Comparison of ENCODE assay signal across 27 cellular contexts in genomic region chr1:115640384-115640783, GRCh38. TPM values are rescaled to one million over a fixed set of nuclear protein-coding genes. Genes with fewer than 3 reads are reported as not detected.
A peak's percentile ranks its signal among the peaks of the same experiment; 100 is the strongest.
DNase-seq lines count a peak whose midpoint lies in the region; ATAC-seq and TF ChIP-seq lines count a peak whose summit lies in the region.
"Had no signal": no experiment of that assay in that cellular context is flagged by ENCODE, and none has a peak within 500 bp of the region (broad histone marks: within the 10 kb centered on the region; RNA-seq: fewer than 3 reads in every experiment).

No MANE protein-coding gene starts in this region.

- peaks cover 12 to 15% of the 10 kb centered on the region in 2 donors for H3K27me3 Mint-ChIP-seq in CD4-positive, alpha-beta memory T cell
- H3K27me3 Mint-ChIP-seq in chondrocyte (ENCODE audit: low read depth) = peaks cover 12% of the 10 kb centered on the region
- peaks cover 29 to 51% (median 42%) of the 10 kb centered on the region in 5 donors for H3K27me3 Mint-ChIP-seq in naive thymus-derived CD4-positive, alpha-beta T cell

- TF ChIP-seq EP300 in suprapubic skin (IDR thresholded peaks at IDR 0.05) = no peak

- peaks cover 10 to 18% (median 13%) of the 10 kb centered on the region in 4 donors for H3K4me1 Mint-ChIP-seq in CD4-positive, alpha-beta memory T cell
- peaks cover 14% of the 10 kb centered on the region for H3K4me1 Mint-ChIP-seq in chondrocyte (ENCODE audit: low read depth)
- H3K4me1 Mint-ChIP-seq in naive thymus-derived CD4-positive, alpha-beta T cell = peaks cover 10 to 18% (median 14%) of the 10 kb centered on the region in 7 donors

- H3K9me3 ChIP-seq in CD4-positive, alpha-beta memory T cell (ENCODE audit: control insufficient read depth in 1 of 2, low read length in 2 of 2) = no peaks in the 10 kb centered on the region
- peaks cover 0 to 11% (median 0%) of the 10 kb centered on the region in 3 experiments for H3K9me3 ChIP-seq in naive thymus-derived CD4-positive, alpha-beta T cell (ENCODE audit: control insufficient read depth in 2 of 3, low read length in 3 of 3)
- peaks cover 3% of the 10 kb centered on the region for H3K9me3 ChIP-seq in suprapubic skin
- H3K9me3 ChIP-seq: colonic mucosa, thyroid gland had no signal

- WGBS in suprapubic skin = 73% methylated on average over 1 of the region's 1 CpG

- POLR2A ChIA-PET in CD4-positive, alpha-beta memory T cell (lab: Charles Lee; ENCODE audit: partially characterized antibody) = no interaction called here
- POLR2A ChIA-PET in naive thymus-derived CD4-positive, alpha-beta T cell (lab: Charles Lee) = no interaction called here

- H3K4me3 ChIP-seq in CD4-positive, alpha-beta memory T cell (ENCODE audit: low read length in 2 of 2) = no peak overlapping the region
- no peak overlapping the region for H3K4me3 ChIP-seq in naive thymus-derived CD4-positive, alpha-beta T cell (ENCODE audit: low read length)
- no peak overlapping the region for H3K4me3 ChIP-seq in suprapubic skin
- H3K4me3 ChIP-seq: colonic mucosa, esophagus muscularis mucosa, Peyer's patch, thyroid gland had no signal

- intact Hi-C loops in CD4-positive, alpha-beta memory T cell (cut with micrococcal nuclease) = no loop called here
- intact Hi-C loops in naive thymus-derived CD4-positive, alpha-beta T cell (cut with micrococcal nuclease) = loop anchor here in 1 of 2 donors (5.0 to 10.0 kb wide), 2 partner anchors 864 to 883 kb away; partner anchors contain the start of gene CSDE1

- TF ChIP-seq CTCF in GM13976 (IDR thresholded peaks at IDR 0.05; ENCODE audit: borderline replicate concordance, control extremely low read depth, extremely low read depth, insufficient read depth, missing control alignments) (no peak), chondrocyte (IDR thresholded peaks at IDR 0.05) (no peak), suprapubic skin (IDR thresholded peaks at IDR 0.05) (no peak)

- H3K36me3 ChIP-seq in CD4-positive, alpha-beta memory T cell (ENCODE audit: insufficient read depth, low read length) = no peaks in the 10 kb centered on the region
- H3K36me3 ChIP-seq in naive thymus-derived CD4-positive, alpha-beta T cell (ENCODE audit: control insufficient read depth in 2 of 3, insufficient read depth in 3 of 3, low read length in 3 of 3) = no peaks in the 10 kb centered on the region
- no peaks in the 10 kb centered on the region for H3K36me3 ChIP-seq in suprapubic skin
- H3K36me3 ChIP-seq: colonic mucosa, esophagus muscularis mucosa, Peyer's patch, thyroid gland had no signal

- TF ChIP-seq POLR2A in suprapubic skin (IDR thresholded peaks at IDR 0.05) = no peak

- no peak overlapping the region for H3K27ac ChIP-seq in CD4-positive, alpha-beta memory T cell (ENCODE audit: low read depth, low read length)
- H3K27ac ChIP-seq in naive thymus-derived CD4-positive, alpha-beta T cell (ENCODE audit: low read depth, low read length) = no peak overlapping the region
- H3K27ac ChIP-seq in suprapubic skin = no peak overlapping the region
- H3K27ac ChIP-seq: colonic mucosa, esophagus muscularis mucosa, foreskin keratinocyte, HL-60, Peyer's patch, thyroid gland had no signal

- H3K27me3 ChIP-seq in CD4-positive, alpha-beta memory T cell (ENCODE audit: insufficient read depth, low read length) = no peaks in the 10 kb centered on the region
- H3K27me3 ChIP-seq in naive thymus-derived CD4-positive, alpha-beta T cell (ENCODE audit: control insufficient read depth in 2 of 2, insufficient read depth in 2 of 2, low read length in 2 of 2) = peaks cover 0 to 4% of the 10 kb centered on the region in 2 donors
- H3K27me3 ChIP-seq in suprapubic skin = no peaks in the 10 kb centered on the region
- H3K27me3 ChIP-seq: colonic mucosa, esophagus muscularis mucosa, foreskin keratinocyte, Peyer's patch, thyroid gland had no signal

- peaks cover 13% of the 10 kb centered on the region for H3K4me1 ChIP-seq in CD4-positive, alpha-beta memory T cell (ENCODE audit: insufficient read depth, low read length)
- peaks cover 0 to 7% of the 10 kb centered on the region in 2 donors for H3K4me1 ChIP-seq in naive thymus-derived CD4-positive, alpha-beta T cell (ENCODE audit: control insufficient read depth in 2 of 2, insufficient read depth in 2 of 2, low read length in 2 of 2)
- H3K4me1 ChIP-seq in suprapubic skin = peaks cover 23% of the 10 kb centered on the region

- no peak for DNase-seq in CD4-positive, alpha-beta memory T cell
- DNase-seq in GM13976 (ENCODE audit: low spot score) (peak; percentile 3), chondrocyte (ENCODE audit: low spot score) (no peak), activated gamma-delta T cell (lab: John Stamatoyannopoulos, UW) (no peak), RKO (ENCODE audit: low spot score) (no peak), suprapubic skin (ENCODE audit: low spot score in 2 of 2) (no peak)
- DNase-seq in naive thymus-derived CD4-positive, alpha-beta T cell = no peak
- DNase-seq: activated CD4-positive, CD25-positive, alpha-beta regulatory T cell treated with anti-CD3 and anti-CD28 coated beads, Interleukin-2, amount 50 U/mL, for 72 hours; activated CD8-positive, alpha-beta memory T cell treated with anti-CD3 and anti-CD28 coated beads for 24 hours; activated naive CD4-positive, alpha-beta T cell; amniotic stem cell; colonic mucosa; DMS153; foreskin keratinocyte; left cardiac atrium; mammary epithelial cell; NCI-H1417; NCI-H2029 treated with DMSO at 0.1 percent for 48 hours; NCI-H2227 treated with DMSO at 0.1 percent for 48 hours; NCI-H526 treated with DMSO at 0.1 percent for 48 hours; Peyer's patch; SIG-M5; thyroid gland had no signal

- H3K36me3 Mint-ChIP-seq in CD4-positive, alpha-beta memory T cell = peaks cover 6 to 13% of the 10 kb centered on the region in 2 donors
- peaks cover 17% of the 10 kb centered on the region for H3K36me3 Mint-ChIP-seq in chondrocyte (ENCODE audit: low read depth)
- H3K36me3 Mint-ChIP-seq in naive thymus-derived CD4-positive, alpha-beta T cell = peaks cover 0 to 19% (median 10%) of the 10 kb centered on the region in 5 donors

- ATAC-seq in naive thymus-derived CD4-positive, alpha-beta T cell = no peak
- no peak for ATAC-seq in GM18867 (IDR thresholded peaks at IDR 0.05; ENCODE audit: unreplicated experiment)
- ATAC-seq: foreskin keratinocyte, left cardiac atrium had no signal

- in situ Hi-C loops in GM13976 (cut with MboI; ENCODE audit: low sequenced_read_pairs, unreplicated experiment) = no loop called here

- CTCF ChIA-PET in CD4-positive, alpha-beta memory T cell (lab: Charles Lee; ENCODE audit: partially characterized antibody) = no interaction called here
- CTCF ChIA-PET in naive thymus-derived CD4-positive, alpha-beta T cell (lab: Charles Lee) = no interaction called here

- peaks cover 7 to 47% (median 32%) of the 10 kb centered on the region in 8 donors for H3K9me3 Mint-ChIP-seq in CD4-positive, alpha-beta memory T cell
- H3K9me3 Mint-ChIP-seq in chondrocyte (ENCODE audit: low read depth) = peaks cover 25% of the 10 kb centered on the region
- peaks cover 12 to 67% (median 31%) of the 10 kb centered on the region in 11 donors for H3K9me3 Mint-ChIP-seq in naive thymus-derived CD4-positive, alpha-beta T cell

- peak overlapping the region in 6 of 8 donors; percentile 8 to 89 (median 71) for H3K4me3 Mint-ChIP-seq in CD4-positive, alpha-beta memory T cell
- H3K4me3 Mint-ChIP-seq in chondrocyte (ENCODE audit: unreplicated experiment) = peak overlapping the region; percentile 7
- peak overlapping the region in 9 of 10 donors; percentile 6 to 82 (median 50) for H3K4me3 Mint-ChIP-seq in naive thymus-derived CD4-positive, alpha-beta T cell

- no peak overlapping the region for H3K27ac Mint-ChIP-seq in CD4-positive, alpha-beta memory T cell
- no peak overlapping the region for H3K27ac Mint-ChIP-seq in chondrocyte (ENCODE audit: unreplicated experiment)
- H3K27ac Mint-ChIP-seq in naive thymus-derived CD4-positive, alpha-beta T cell = no peak overlapping the region
- H3K27ac Mint-ChIP-seq: stimulated activated naive CD8-positive, alpha-beta T cell treated with anti-CD3 and anti-CD28 coated beads, Interleukin-15, Interleukin-2, amounts not matched to agents 100 ng/mL and 50 ng/mL, for 24 hours had no signal

RNA-seq across cellular contexts. Expression of gene VANGL1, which starts 1.4 kb away (rescaled TPM):
- total RNA-seq in CD4-positive, alpha-beta memory T cell = 1 to 10 TPM; 1.5 to 1.9 TPM
- polyA plus RNA-seq in CD4-positive, alpha-beta memory T cell = 1 to 10 TPM; 1.6 to 2.3 TPM
- total RNA-seq in chondrocyte = 16.2 to 19.2 TPM (median 18.0 TPM) in 3 replicates
- 10 to 100 TPM in 1 of 5 experiments, 1 to 10 TPM in 2, under 1 TPM in 2; 0.54 to 13.3 (median 1.0) TPM for total RNA-seq in naive thymus-derived CD4-positive, alpha-beta T cell
- polyA plus RNA-seq in naive thymus-derived CD4-positive, alpha-beta T cell = 1 to 10 TPM; 1.5 to 2.1 TPM
- 10 to 100 TPM; 17.7 to 33.6 (median 26.2) TPM for total RNA-seq in suprapubic skin

Comparison
In these comparisons a context has a peak if more than half of its experiments do, and no peak if none do; other contexts are left out.
1. H3K4me3 Mint-ChIP-seq: peak in every context shown above with its lines; median percentile 71 in CD4-positive, alpha-beta memory T cell; 50 in naive thymus-derived CD4-positive, alpha-beta T cell; 7 in chondrocyte.